In the genomic region with DNA sequence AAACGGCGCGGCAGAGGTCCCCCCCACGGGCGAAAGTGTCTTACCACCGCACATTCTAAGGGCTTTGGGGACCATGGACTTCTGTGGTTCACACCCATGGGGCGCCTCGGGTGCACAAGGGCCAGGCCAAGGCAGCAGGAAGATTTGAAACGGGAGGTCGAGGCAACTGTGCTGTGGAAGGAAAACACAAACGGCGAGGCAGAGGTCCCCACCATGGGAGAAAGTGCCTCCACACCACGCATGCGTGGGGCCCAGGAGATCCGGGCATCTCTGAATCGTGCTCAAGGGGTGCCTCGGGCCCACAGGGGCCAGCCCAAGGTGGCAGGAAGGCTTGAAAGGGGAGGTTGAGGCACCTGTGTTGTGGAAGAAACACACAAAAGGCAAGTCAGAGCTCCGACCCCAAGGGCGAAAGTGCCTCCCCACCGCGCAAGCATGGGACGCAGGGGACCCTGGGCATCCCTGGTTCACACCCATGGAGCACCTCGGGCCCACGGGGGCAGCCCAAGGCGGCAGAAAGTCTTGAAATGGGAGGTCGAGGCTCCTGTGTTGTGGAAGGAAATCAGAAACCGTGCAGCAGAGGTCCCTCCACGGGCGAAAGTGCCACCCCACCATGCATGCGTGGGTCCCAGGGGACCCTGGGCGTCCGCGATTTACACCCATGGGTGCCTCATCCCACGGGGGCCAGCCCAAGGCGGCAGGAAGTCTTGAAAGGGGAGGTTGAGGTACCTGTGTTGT, we compare ENCODE assay signal across 17 cellular contexts.
A peak's percentile ranks its signal among the peaks of the same experiment; 100 is the strongest.
DNase-seq lines count a peak whose midpoint lies in the region; ATAC-seq and TF ChIP-seq lines count a peak whose summit lies in the region.
"Had no signal": no experiment of that assay in that cellular context is flagged by ENCODE, and none has a peak within 500 bp of the region (broad histone marks: within the 10 kb centered on the region; RNA-seq: fewer than 3 reads in every experiment).

No MANE protein-coding gene starts in this region.

- 59 to 73% (median 63%) methylated on average over 31 to 35 of the region's 35 CpGs for WGBS in stomach, 5 donors

- TF ChIP-seq EP300 in stomach (IDR thresholded peaks at IDR 0.05), result no peak

- H3K4me1 Mint-ChIP-seq in activated CD4-positive, alpha-beta T cell treated with anti-CD3 and anti-CD28 coated beads for 36 hours, result no peaks in the 10 kb centered on the region
- no peaks in the 10 kb centered on the region for H3K4me1 Mint-ChIP-seq in activated CD4-positive, alpha-beta memory T cell treated with anti-CD3 and anti-CD28 coated beads for 36 hours (ENCODE audit: low read depth)

- H3K4me1 ChIP-seq in left lung (no peaks in the 10 kb centered on the region), stomach (no peaks in the 10 kb centered on the region)
- H3K4me1 ChIP-seq: tibial nerve had no signal

- H3K36me3 ChIP-seq in left lung (no peaks in the 10 kb centered on the region), stomach (no peaks in the 10 kb centered on the region)
- H3K36me3 ChIP-seq: tibial nerve had no signal

- POLR2A ChIA-PET in activated CD4-positive, alpha-beta T cell treated with anti-CD3 and anti-CD28 coated beads for 36 hours (lab: Charles Lee), result no interaction called here
- POLR2A ChIA-PET in activated CD4-positive, alpha-beta memory T cell treated with anti-CD3 and anti-CD28 coated beads for 36 hours (lab: Charles Lee), result no interaction called here

- ATAC-seq in activated CD4-positive, alpha-beta T cell treated with anti-CD3 and anti-CD28 coated beads for 36 hours, result no peak
- ATAC-seq in left lung, result no peak
- ATAC-seq: naive thymus-derived CD4-positive, alpha-beta T cell had no signal

- no peak for TF ChIP-seq CTCF in dorsolateral prefrontal cortex (IDR thresholded peaks at IDR 0.05 in 54 of 56, conservative IDR thresholded peaks at IDR 0.05 in 2 of 56; ENCODE audit: low read depth in 1 of 56, partially characterized antibody in 56 of 56)
- TF ChIP-seq CTCF in left lung (IDR thresholded peaks at IDR 0.05), result no peak
- TF ChIP-seq CTCF in stomach (IDR thresholded peaks at IDR 0.05), result no peak
- no peak for TF ChIP-seq CTCF in GM20000 (IDR thresholded peaks at IDR 0.05; ENCODE audit: extremely low read depth, missing control alignments)

- H3K9me3 ChIP-seq in left lung (peaks cover 0 to 100% of the 10 kb centered on the region in 2 donors), stomach (peaks cover 4 to 100% (median 98%) of the 10 kb centered on the region in 4 donors)

- H3K36me3 Mint-ChIP-seq in activated CD4-positive, alpha-beta T cell treated with anti-CD3 and anti-CD28 coated beads for 36 hours (ENCODE audit: low read depth), result no peaks in the 10 kb centered on the region
- no peaks in the 10 kb centered on the region for H3K36me3 Mint-ChIP-seq in activated CD4-positive, alpha-beta memory T cell treated with anti-CD3 and anti-CD28 coated beads for 36 hours

- no peak overlapping the region for H3K4me3 Mint-ChIP-seq in activated CD4-positive, alpha-beta T cell treated with anti-CD3 and anti-CD28 coated beads for 36 hours
- no peak overlapping the region for H3K4me3 Mint-ChIP-seq in activated CD4-positive, alpha-beta memory T cell treated with anti-CD3 and anti-CD28 coated beads for 36 hours
- H3K4me3 Mint-ChIP-seq: naive thymus-derived CD4-positive, alpha-beta T cell had no signal

- no peak for TF ChIP-seq POLR2A in stomach (IDR thresholded peaks at IDR 0.05)

- intact Hi-C loops in activated CD4-positive, alpha-beta T cell treated with anti-CD3 and anti-CD28 coated beads for 36 hours (cut with DNase I, micrococcal nuclease), result no loop called here
- intact Hi-C loops in dorsolateral prefrontal cortex (cut with DNase I), result no loop called here
- intact Hi-C loops in left lung (cut with DNase I), result no loop called here
- intact Hi-C loops in stomach (cut with DNase I; ENCODE audit: low total_unique reads), result no loop called here
- intact Hi-C loops in activated CD4-positive, alpha-beta memory T cell treated with anti-CD3 and anti-CD28 coated beads for 36 hours (cut with micrococcal nuclease), result no loop called here

- no peak overlapping the region for H3K4me3 ChIP-seq in dorsolateral prefrontal cortex
- H3K4me3 ChIP-seq in left lung, result no peak overlapping the region
- H3K4me3 ChIP-seq in stomach, result no peak overlapping the region
- H3K4me3 ChIP-seq: tibial nerve had no signal

- peaks cover 17% of the 10 kb centered on the region for H3K9me3 Mint-ChIP-seq in activated CD4-positive, alpha-beta T cell treated with anti-CD3 and anti-CD28 coated beads for 36 hours (ENCODE audit: low read depth)
- H3K9me3 Mint-ChIP-seq in activated CD4-positive, alpha-beta memory T cell treated with anti-CD3 and anti-CD28 coated beads for 36 hours, result peaks cover 15% of the 10 kb centered on the region

- H3K27ac Mint-ChIP-seq in activated CD4-positive, alpha-beta T cell treated with anti-CD3 and anti-CD28 coated beads for 36 hours, result no peak overlapping the region
- no peak overlapping the region for H3K27ac Mint-ChIP-seq in activated CD4-positive, alpha-beta memory T cell treated with anti-CD3 and anti-CD28 coated beads for 36 hours
- H3K27ac Mint-ChIP-seq: activated T-helper 2 cell treated with anti-CD3 and anti-CD28 coated beads, Interferon-gamma antibody, Interleukin-2, Interleukin-4, amounts not matched to agents 10 μg/mL and 5 μg/mL and 100 μg/mL, durations not matched to agents 14 hours and 24 hours and 36 hours; naive thymus-derived CD4-positive, alpha-beta T cell had no signal

- DNase-seq in activated CD4-positive, alpha-beta T cell treated with anti-CD3 and anti-CD28 coated beads for 36 hours, result peak; percentile 1
- no peak for DNase-seq in activated CD4-positive, alpha-beta T cell treated with anti-CD3 and anti-CD28 coated beads, Interleukin-2, amount 50 U/mL, for 4 hours
- peak in 9 of 10 donors; percentile 2 to 39 (median 24) for DNase-seq in dorsolateral prefrontal cortex
- DNase-seq in left lung, result peak; percentile 15 to 71
- peak; percentile 14 for DNase-seq in stomach
- no peak for DNase-seq in GM20000 (ENCODE audit: low spot score)
- no peak for DNase-seq in activated CD4-positive, alpha-beta memory T cell treated with anti-CD3 and anti-CD28 coated beads for 36 hours
- no peak for DNase-seq in NCI-H2107 (lab: John Stamatoyannopoulos, UW)
- DNase-seq: 8988T; activated CD4-positive, alpha-beta T cell treated with anti-CD3 and anti-CD28 coated beads, Interleukin-2, amount 50 U/mL, for 1 hour; effector CD8-positive, alpha-beta T cell; Karpas-422; NCI-H1105; T1000 had no signal

- no peak overlapping the region for H3K27ac ChIP-seq in dorsolateral prefrontal cortex
- no peak overlapping the region for H3K27ac ChIP-seq in left lung
- no peak overlapping the region for H3K27ac ChIP-seq in stomach
- H3K27ac ChIP-seq: tibial nerve had no signal

- CTCF ChIA-PET in activated CD4-positive, alpha-beta T cell treated with anti-CD3 and anti-CD28 coated beads for 36 hours (lab: Charles Lee), result no interaction called here
- CTCF ChIA-PET in activated CD4-positive, alpha-beta memory T cell treated with anti-CD3 and anti-CD28 coated beads for 36 hours (lab: Charles Lee), result no interaction called here

- H3K27me3 Mint-ChIP-seq in activated CD4-positive, alpha-beta T cell treated with anti-CD3 and anti-CD28 coated beads for 36 hours, result no peaks in the 10 kb centered on the region
- peaks cover 3% of the 10 kb centered on the region for H3K27me3 Mint-ChIP-seq in activated CD4-positive, alpha-beta memory T cell treated with anti-CD3 and anti-CD28 coated beads for 36 hours

- H3K27me3 ChIP-seq in dorsolateral prefrontal cortex (peaks cover 0 to 67% (median 15%) of the 10 kb centered on the region in 45 donors), left lung (peaks cover 0 to 16% of the 10 kb centered on the region in 2 donors), stomach (peaks cover 0 to 28% (median 0%) of the 10 kb centered on the region in 3 donors)
- H3K27me3 ChIP-seq: tibial nerve had no signal

Comparison
In these comparisons a context has a peak if more than half of its experiments do, and no peak if none do; other contexts are left out.
1. DNase-seq: peak in activated CD4-positive, alpha-beta T cell treated with anti-CD3 and anti-CD28 coated beads for 36 hours (single experiment), dorsolateral prefrontal cortex (9 of 10), left lung (2 of 2) and stomach (single experiment); none in activated CD4-positive, alpha-beta T cell treated with anti-CD3 and anti-CD28 coated beads, Interleukin-2, amount 50 U/mL, for 4 hours (0 of 2), GM20000 (single experiment), activated CD4-positive, alpha-beta memory T cell treated with anti-CD3 and anti-CD28 coated beads for 36 hours (single experiment) and NCI-H2107 (single experiment).